In genomic region chr6:109457596-109457996, GRCh38 we compare ENCODE assay signal across 11 cellular contexts. TPM values are rescaled to one million over a fixed set of nuclear protein-coding genes. Genes with fewer than 3 reads are reported as not detected.
A peak's percentile ranks its signal among the peaks of the same experiment; 100 is the strongest.
DNase-seq lines count a peak whose midpoint lies in the region; ATAC-seq and TF ChIP-seq lines count a peak whose summit lies in the region.
"Had no signal": no experiment of that assay in that cellular context is flagged by ENCODE, and none has a peak within 500 bp of the region (broad histone marks: within the 10 kb centered on the region; RNA-seq: fewer than 3 reads in every experiment).

No MANE protein-coding gene starts in this region.

- peaks cover 55% of the 10 kb centered on the region for H3K36me3 Mint-ChIP-seq in activated T-cell treated with anti-CD3 and anti-CD28 coated beads, Interleukin-2, amount 50 U/mL, for 24 hours (ENCODE audit: low read depth)
- peaks cover 17% of the 10 kb centered on the region for H3K36me3 Mint-ChIP-seq in WTC11

- no peaks in the 10 kb centered on the region for H3K9me3 ChIP-seq in thoracic aorta

- no peaks in the 10 kb centered on the region for H3K36me3 ChIP-seq in thoracic aorta

- peaks cover 76% of the 10 kb centered on the region for H3K4me1 Mint-ChIP-seq in activated T-cell treated with anti-CD3 and anti-CD28 coated beads, Interleukin-2, amount 50 U/mL, for 24 hours (ENCODE audit: low read depth)
- H3K4me1 Mint-ChIP-seq in WTC11 = peaks cover 44% of the 10 kb centered on the region

- TF ChIP-seq CTCF in WTC11 (IDR thresholded peaks at IDR 0.05) (no peak), thoracic aorta (IDR thresholded peaks at IDR 0.05) (no peak)

- peaks cover 4% of the 10 kb centered on the region for H3K9me3 Mint-ChIP-seq in activated T-cell treated with anti-CD3 and anti-CD28 coated beads, Interleukin-2, amount 50 U/mL, for 24 hours
- peaks cover 7% of the 10 kb centered on the region for H3K9me3 Mint-ChIP-seq in WTC11

- ATAC-seq in WTC11 (no peak), thoracic aorta (ENCODE audit: insufficient number of reproducible peaks, low FRiP score, low read depth) (no peak)

- H3K27me3 Mint-ChIP-seq in activated T-cell treated with anti-CD3 and anti-CD28 coated beads, Interleukin-2, amount 50 U/mL, for 24 hours = no peaks in the 10 kb centered on the region
- no peaks in the 10 kb centered on the region; the same call in 1 of the 2 replicates for H3K27me3 Mint-ChIP-seq in WTC11 (ENCODE audit: low read depth)

- POLR2A ChIA-PET in WTC11 (lab: Charles Lee) = interaction anchor here (0.6 to 0.7 kb wide), 2 partner anchors 21 to 380 kb away, joined by 3 read pairs; no protein-coding TSS in a partner anchor

- H3K4me3 ChIP-seq in thoracic aorta = no peak overlapping the region

- DNase-seq in activated T-cell treated with anti-CD3 and anti-CD28 coated beads, Interleukin-2, amount 50 U/mL, for 24 hours = no peak
- DNase-seq in activated T-cell treated with anti-CD3 and anti-CD28 coated beads, Interleukin-2, amount 50 U/mL, for 48 hours = no peak
- DNase-seq in WTC11 (ENCODE audit: low spot score) (no peak), islet precursor cell (peak; percentile 33), thoracic aorta (ENCODE audit: low spot score) (no peak), NCI-H146 treated with DMSO at 0.1 percent for 48 hours (lab: John Stamatoyannopoulos, UW; ENCODE audit: unreplicated experiment) (no peak), C1 segment of cervical spinal cord (lab: John Stamatoyannopoulos, UW) (no peak), GM03348 (ENCODE audit: low spot score) (no peak)
- DNase-seq: NCI-H187 treated with DMSO at 0.1 percent for 48 hours, SHP77 treated with DMSO at 0.1 percent for 48 hours had no signal

- H3K4me3 Mint-ChIP-seq in activated T-cell treated with anti-CD3 and anti-CD28 coated beads, Interleukin-2, amount 50 U/mL, for 24 hours = no peak overlapping the region
- H3K4me3 Mint-ChIP-seq in WTC11 = 0 out of 2 replicates have a peak overlapping the region, but pooled peaks have one; percentile 1

- no peaks in the 10 kb centered on the region for H3K27me3 ChIP-seq in thoracic aorta (replicated peaks; ENCODE audit: insufficient read depth)

- CTCF ChIA-PET in WTC11 (lab: Charles Lee) = interaction anchor here (1.0 to 2.6 kb wide), 2 partner anchors 16 to 74 kb away, joined by 5 to 24 read pairs; partner anchors contain the start of genes PPIL6 and SMPD2

- H3K27ac Mint-ChIP-seq in activated T-cell treated with anti-CD3 and anti-CD28 coated beads, Interleukin-2, amount 50 U/mL, for 24 hours = peak overlapping the region; percentile 47
- no peak overlapping the region for H3K27ac Mint-ChIP-seq in WTC11

- H3K4me1 ChIP-seq in thoracic aorta (ENCODE audit: control insufficient read depth in 1 of 2, low read depth in 2 of 2) = peaks cover 9 to 31% of the 10 kb centered on the region in 2 donors

- peak overlapping the region; percentile 28 to 90 for H3K27ac ChIP-seq in thoracic aorta
- H3K27ac ChIP-seq: epithelial cell of prostate had no signal

TF ChIP-seq in WTC11, 78 proteins besides CTCF, POLR2A, EP300 and RAD21:
- no peak for TF ChIP-seq GRHL2 (CRISPR knock-in tag; IDR thresholded peaks at IDR 0.05; ENCODE audit: insufficient replicate concordance, severe bottlenecking)
- no peak for TF ChIP-seq NFE2L1 (CRISPR knock-in tag; IDR thresholded peaks at IDR 0.05)
- TF ChIP-seq, protein P1, sequence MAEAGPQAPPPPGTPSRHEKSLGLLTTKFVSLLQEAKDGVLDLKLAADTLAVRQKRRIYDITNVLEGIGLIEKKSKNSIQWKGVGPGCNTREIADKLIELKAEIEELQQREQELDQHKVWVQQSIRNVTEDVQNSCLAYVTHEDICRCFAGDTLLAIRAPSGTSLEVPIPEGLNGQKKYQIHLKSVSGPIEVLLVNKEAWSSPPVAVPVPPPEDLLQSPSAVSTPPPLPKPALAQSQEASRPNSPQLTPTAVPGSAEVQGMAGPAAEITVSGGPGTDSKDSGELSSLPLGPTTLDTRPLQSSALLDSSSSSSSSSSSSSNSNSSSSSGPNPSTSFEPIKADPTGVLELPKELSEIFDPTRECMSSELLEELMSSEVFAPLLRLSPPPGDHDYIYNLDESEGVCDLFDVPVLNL (CRISPR knock-in tag; IDR thresholded peaks at IDR 0.05; ENCODE audit: borderline replicate concordance, low read depth) = no peak
- TF ChIP-seq SP1 (CRISPR knock-in tag; conservative IDR thresholded peaks at IDR 0.05) = no peak
- no peak for TF ChIP-seq NR3C1 (CRISPR knock-in tag; conservative IDR thresholded peaks at IDR 0.05; ENCODE audit: low read depth)
- no peak for TF ChIP-seq PRRX2 (CRISPR knock-in tag; IDR thresholded peaks at IDR 0.05)
- no peak for TF ChIP-seq ZNF671 (CRISPR knock-in tag; IDR thresholded peaks at IDR 0.05)
- no peak for TF ChIP-seq MXD4 (CRISPR knock-in tag; IDR thresholded peaks at IDR 0.05; ENCODE audit: borderline replicate concordance)
- TF ChIP-seq EMX1 (CRISPR knock-in tag; IDR thresholded peaks at IDR 0.05) = no peak

RNA-seq across cellular contexts. Expression of gene MICAL1, which starts 2.0 kb away (rescaled TPM):
- total RNA-seq in WTC11 (2021) = 51.6 to 57.4 TPM (median 52.2 TPM) in 3 replicates
- 100 to 1,000 TPM in 1 of 2 donors, 10 to 100 TPM in 1; 60.6 to 105 TPM for total RNA-seq in thoracic aorta

RNA-seq across cellular contexts. Expression of gene SMPD2, which starts 17.1 kb away (rescaled TPM):
- total RNA-seq in WTC11 (2021) = 11.2 to 13.1 TPM (median 12.2 TPM) in 3 replicates
- total RNA-seq in thoracic aorta = 10 to 100 TPM; 21.4 to 33.7 TPM

RNA-seq across cellular contexts. Expression of gene PPIL6, which starts 17.2 kb away (rescaled TPM):
- total RNA-seq in WTC11 (2021) (0.61 to 0.76 TPM (median 0.69 TPM) in 3 replicates), thoracic aorta (1 to 10 TPM; 2.2 to 5.8 TPM)

RNA-seq across cellular contexts. Expression of gene ZBTB24, which starts 25.4 kb away (rescaled TPM):
- total RNA-seq in WTC11 (2021) (13.7 to 14.7 TPM (median 14.6 TPM) in 3 replicates), thoracic aorta (1 to 10 TPM; 3.2 to 9.5 TPM)
